In the genomic region with DNA sequence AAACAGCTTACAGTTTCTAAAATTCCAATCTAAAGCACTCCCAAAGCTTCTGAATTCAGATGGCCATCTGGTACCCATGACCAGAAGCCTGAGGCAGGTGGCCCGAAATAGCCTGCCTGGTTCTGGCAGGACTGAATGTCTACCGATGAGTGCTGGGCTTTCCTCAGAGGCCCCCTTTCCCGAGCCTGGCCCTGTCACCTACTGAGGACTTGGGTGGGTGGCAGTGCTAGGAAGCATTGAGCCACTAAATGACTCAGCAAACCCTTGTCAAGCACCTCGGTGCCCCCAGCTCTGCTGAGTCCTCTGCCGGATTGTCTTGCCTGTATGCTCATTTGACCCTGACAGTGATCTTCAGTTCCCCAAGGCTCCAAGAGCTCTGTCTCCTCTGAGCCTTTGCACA, we compare ENCODE assay signal across 23 cellular contexts. TPM values are rescaled to one million over a fixed set of nuclear protein-coding genes. Genes with fewer than 3 reads are reported as not detected.
DNase-seq lines count a peak whose midpoint lies in the region; ATAC-seq and TF ChIP-seq lines count a peak whose summit lies in the region.
"Had no signal": no experiment of that assay in that cellular context is flagged by ENCODE, and none has a peak within 500 bp of the region (broad histone marks: within the 10 kb centered on the region; RNA-seq: fewer than 3 reads in every experiment).

No MANE protein-coding gene starts in this region.

- 81% methylated on average over 5 of the region's 5 CpGs; no CpG with 5 or more reads in 1 of the 2 donors for WGBS in transverse colon (ENCODE audit: low coverage in 1 of 2), 2 donors

- no peaks in the 10 kb centered on the region for H3K36me3 Mint-ChIP-seq in activated CD8-positive, alpha-beta T cell treated with anti-CD3 and anti-CD28 coated beads for 36 hours (ENCODE audit: low read depth)
- H3K36me3 Mint-ChIP-seq in activated CD8-positive, alpha-beta T cell treated with anti-CD3 and anti-CD28 coated beads, Interleukin-2, amount 10 ng/mL, durations not matched to agents 7 days and 5 days (ENCODE audit: low read depth) = no peaks in the 10 kb centered on the region
- peaks cover 4% of the 10 kb centered on the region; the same call in 1 of the 2 replicates for H3K36me3 Mint-ChIP-seq in HFFc6 (ENCODE audit: low read depth)
- H3K36me3 Mint-ChIP-seq: IgD-negative memory B cell had no signal

- POLR2A ChIA-PET in activated CD8-positive, alpha-beta T cell treated with anti-CD3 and anti-CD28 coated beads for 36 hours (lab: Charles Lee) = interaction anchor here (1.0 kb wide), 1 partner anchor 10 kb away, joined by 3 read pairs; no protein-coding TSS in a partner anchor
- POLR2A ChIA-PET in activated CD8-positive, alpha-beta T cell treated with anti-CD3 and anti-CD28 coated beads, Interleukin-2, amount 10 ng/mL, durations not matched to agents 7 days and 5 days (lab: Charles Lee) = no interaction called here

- H3K36me3 ChIP-seq in OCI-LY1 (ENCODE audit: insufficient read depth, low read length) (no peaks in the 10 kb centered on the region), osteoblast (ENCODE audit: insufficient read depth, low read length) (no peaks in the 10 kb centered on the region), transverse colon (no peaks in the 10 kb centered on the region)
- H3K36me3 ChIP-seq: lower lobe of right lung, neural progenitor cell, uterus had no signal

- H3K9me3 ChIP-seq in OCI-LY1 (ENCODE audit: low read length) (no peaks in the 10 kb centered on the region), osteoblast (ENCODE audit: low read depth, low read length) (no peaks in the 10 kb centered on the region), transverse colon (no peaks in the 10 kb centered on the region)
- H3K9me3 ChIP-seq: lower lobe of right lung, uterus had no signal

- H3K9ac ChIP-seq in OCI-LY1 (ENCODE audit: low read length) = no peak overlapping the region
- H3K9ac ChIP-seq: neural progenitor cell had no signal

- TF ChIP-seq EP300 in transverse colon (IDR thresholded peaks at IDR 0.05; ENCODE audit: low read depth) = no peak

- H3K27ac Mint-ChIP-seq in activated CD8-positive, alpha-beta T cell treated with anti-CD3 and anti-CD28 coated beads for 36 hours = no peak overlapping the region
- H3K27ac Mint-ChIP-seq in activated CD8-positive, alpha-beta T cell treated with anti-CD3 and anti-CD28 coated beads, Interleukin-2, amount 10 ng/mL, durations not matched to agents 7 days and 5 days = no peak overlapping the region
- H3K27ac Mint-ChIP-seq in HFFc6 = no peak overlapping the region; the same call in 1 of the 2 replicates
- H3K27ac Mint-ChIP-seq: IgD-negative memory B cell had no signal

- ATAC-seq in activated CD8-positive, alpha-beta T cell treated with anti-CD3 and anti-CD28 coated beads for 36 hours = peak; percentile 89
- ATAC-seq in activated CD8-positive, alpha-beta T cell treated with anti-CD3 and anti-CD28 coated beads, Interleukin-2, amount 10 ng/mL, durations not matched to agents 7 days and 5 days = no peak
- no peak for ATAC-seq in HG03135 (IDR thresholded peaks at IDR 0.05; ENCODE audit: unreplicated experiment)
- ATAC-seq: lower lobe of right lung had no signal

- no peaks in the 10 kb centered on the region for H3K27me3 Mint-ChIP-seq in activated CD8-positive, alpha-beta T cell treated with anti-CD3 and anti-CD28 coated beads for 36 hours
- no peaks in the 10 kb centered on the region for H3K27me3 Mint-ChIP-seq in activated CD8-positive, alpha-beta T cell treated with anti-CD3 and anti-CD28 coated beads, Interleukin-2, amount 10 ng/mL, durations not matched to agents 7 days and 5 days (ENCODE audit: low read depth)
- H3K27me3 Mint-ChIP-seq in HFFc6 (ENCODE audit: insufficient read depth) = no peaks in the 10 kb centered on the region; the same call in 1 of the 2 replicates
- H3K27me3 Mint-ChIP-seq: IgD-negative memory B cell had no signal

- peaks cover 16% of the 10 kb centered on the region; the same call in 1 of the 2 replicates for H3K79me2 ChIP-seq in OCI-LY1 (ENCODE audit: insufficient read depth, low read length)
- peaks cover 95% of the 10 kb centered on the region for H3K79me2 ChIP-seq in osteoblast (ENCODE audit: insufficient read depth, low read length)

- H3K27ac ChIP-seq in OCI-LY1 (ENCODE audit: low read depth, low read length, poor library complexity, severe bottlenecking) = peak overlapping the region; percentile 6
- peak overlapping the region; percentile 12 for H3K27ac ChIP-seq in osteoblast (ENCODE audit: low read depth, low read length)
- no peak overlapping the region for H3K27ac ChIP-seq in transverse colon
- H3K27ac ChIP-seq: epithelial cell of prostate, lower lobe of right lung, neural progenitor cell, skin epidermis, uterus had no signal

- H2AFZ ChIP-seq in OCI-LY1 (ENCODE audit: low read length) = no peak overlapping the region
- no peak overlapping the region for H2AFZ ChIP-seq in osteoblast (ENCODE audit: low read length)
- H2AFZ ChIP-seq: neural progenitor cell had no signal

- intact Hi-C loops in activated CD8-positive, alpha-beta T cell treated with anti-CD3 and anti-CD28 coated beads for 36 hours (cut with micrococcal nuclease) = no loop called here
- intact Hi-C loops in transverse colon (cut with DNase I; ENCODE audit: low total_unique reads) = no loop called here

- no peak for TF ChIP-seq POLR2A in transverse colon (IDR thresholded peaks at IDR 0.05)

- H3K4me1 ChIP-seq in OCI-LY1 (ENCODE audit: insufficient read depth, low read length, severe bottlenecking) (peaks cover 65% of the 10 kb centered on the region), osteoblast (ENCODE audit: insufficient read depth, low read length) (no peaks in the 10 kb centered on the region), transverse colon (peaks cover 9 to 33% (median 26%) of the 10 kb centered on the region in 4 donors)
- H3K4me1 ChIP-seq: neural progenitor cell, uterus had no signal

- no peak overlapping the region for H3K4me3 Mint-ChIP-seq in activated CD8-positive, alpha-beta T cell treated with anti-CD3 and anti-CD28 coated beads for 36 hours
- no peak overlapping the region for H3K4me3 Mint-ChIP-seq in activated CD8-positive, alpha-beta T cell treated with anti-CD3 and anti-CD28 coated beads, Interleukin-2, amount 10 ng/mL, durations not matched to agents 7 days and 5 days
- H3K4me3 Mint-ChIP-seq in HFFc6 = no peak overlapping the region
- H3K4me3 Mint-ChIP-seq: IgD-negative memory B cell, neural progenitor cell had no signal

- H4K20me1 ChIP-seq in OCI-LY1 (ENCODE audit: insufficient read depth, low read length) = no peaks in the 10 kb centered on the region
- peaks cover 60% of the 10 kb centered on the region for H4K20me1 ChIP-seq in osteoblast (ENCODE audit: insufficient read depth, low read length)

- H3K4me3 ChIP-seq in OCI-LY1 (ENCODE audit: low read depth, low read length, poor library complexity, severe bottlenecking) = no peak overlapping the region
- no peak overlapping the region for H3K4me3 ChIP-seq in osteoblast (ENCODE audit: insufficient read depth, low read length)
- no peak overlapping the region for H3K4me3 ChIP-seq in transverse colon
- H3K4me3 ChIP-seq: lower lobe of right lung, neural progenitor cell, skin epidermis, uterus had no signal

- no peaks in the 10 kb centered on the region for H3K9me3 Mint-ChIP-seq in activated CD8-positive, alpha-beta T cell treated with anti-CD3 and anti-CD28 coated beads for 36 hours
- no peaks in the 10 kb centered on the region for H3K9me3 Mint-ChIP-seq in activated CD8-positive, alpha-beta T cell treated with anti-CD3 and anti-CD28 coated beads, Interleukin-2, amount 10 ng/mL, durations not matched to agents 7 days and 5 days (ENCODE audit: insufficient read depth)
- H3K9me3 Mint-ChIP-seq in HFFc6 = no peaks in the 10 kb centered on the region
- H3K9me3 Mint-ChIP-seq: IgD-negative memory B cell, neural progenitor cell had no signal

- CTCF ChIA-PET in activated CD8-positive, alpha-beta T cell treated with anti-CD3 and anti-CD28 coated beads for 36 hours (lab: Charles Lee) = interaction anchor here (1.0 to 2.3 kb wide), 2 partner anchors 16 to 18 kb away, joined by 4 to 8 read pairs; a partner anchor contains a TSS
- CTCF ChIA-PET in activated CD8-positive, alpha-beta T cell treated with anti-CD3 and anti-CD28 coated beads, Interleukin-2, amount 10 ng/mL, durations not matched to agents 7 days and 5 days (lab: Charles Lee) = interaction anchor here (0.7 kb wide), 1 partner anchor 14 kb away, joined by 4 read pairs; no protein-coding TSS in a partner anchor

- DNase-seq in activated CD8-positive, alpha-beta T cell treated with anti-CD3 and anti-CD28 coated beads for 36 hours = peak; percentile 63
- DNase-seq in activated CD8-positive, alpha-beta T cell treated with anti-CD3 and anti-CD28 coated beads, Interleukin-2, amount 10 ng/mL, durations not matched to agents 7 days and 5 days = no peak
- DNase-seq in Caki2 (ENCODE audit: low read depth) (peak; percentile 35), osteoblast (ENCODE audit: insufficient read length, low spot score, missing footprints) (peak; percentile 19), transverse colon (no peak), HFFc6 (no peak)
- DNase-seq: activated CD4-positive, CD25-positive, alpha-beta regulatory T cell treated with anti-CD3 and anti-CD28 coated beads, Interleukin-2, amount 50 U/mL, for 72 hours; activated naive CD4-positive, alpha-beta T cell; anterior cingulate cortex; foreskin melanocyte; hypothalamus; lower lobe of right lung; NCI-H2081 treated with DMSO at 0.1 percent for 48 hours; RPMI8226; stimulated activated CD4-positive, alpha-beta T cell treated with anti-CD3 and anti-CD28 coated beads, Interleukin-2, amount 100 ng/mL, for 48 hours; T-helper 9 cell; uterus had no signal

- no peaks in the 10 kb centered on the region for H3K9me2 ChIP-seq in OCI-LY1 (ENCODE audit: low read depth, low read length)

- peaks cover 38% of the 10 kb centered on the region for H3K4me1 Mint-ChIP-seq in activated CD8-positive, alpha-beta T cell treated with anti-CD3 and anti-CD28 coated beads for 36 hours (ENCODE audit: low read depth)
- H3K4me1 Mint-ChIP-seq in activated CD8-positive, alpha-beta T cell treated with anti-CD3 and anti-CD28 coated beads, Interleukin-2, amount 10 ng/mL, durations not matched to agents 7 days and 5 days (ENCODE audit: low read depth) = peaks cover 20% of the 10 kb centered on the region
- no peaks in the 10 kb centered on the region; the same call in 1 of the 2 replicates for H3K4me1 Mint-ChIP-seq in HFFc6 (ENCODE audit: low read depth)

- H3F3A ChIP-seq in OCI-LY1 (ENCODE audit: insufficient read depth, low read length) = no peaks in the 10 kb centered on the region

- H3K27me3 ChIP-seq in OCI-LY1 (ENCODE audit: insufficient read depth, low read length) = no peaks in the 10 kb centered on the region
- no peaks in the 10 kb centered on the region for H3K27me3 ChIP-seq in osteoblast (ENCODE audit: insufficient read depth, low read length)
- H3K27me3 ChIP-seq in transverse colon = no peaks in the 10 kb centered on the region
- H3K27me3 ChIP-seq: neural progenitor cell, uterus had no signal

- H3K4me2 ChIP-seq in OCI-LY1 (ENCODE audit: low read length) (no peak overlapping the region), osteoblast (ENCODE audit: insufficient read depth, low read length) (no peak overlapping the region)
- H3K4me2 ChIP-seq: neural progenitor cell had no signal

- no peak for TF ChIP-seq CTCF in activated CD8-positive, alpha-beta T cell treated with anti-CD3 and anti-CD28 coated beads for 36 hours (IDR thresholded peaks at IDR 0.05)
- TF ChIP-seq CTCF in OCI-LY1 (IDR thresholded peaks at IDR 0.05; ENCODE audit: low read length) (no peak), osteoblast (IDR thresholded peaks at IDR 0.05; ENCODE audit: extremely low read depth, low read depth, low read length) (no peak), transverse colon (IDR thresholded peaks at IDR 0.05) (no peak), HFFc6 (IDR thresholded peaks at IDR 0.05) (no peak)

- in situ Hi-C loops in Caki2 (cut with HindIII; ENCODE audit: low pct_unique_long_range_greater_than_20kb, low sequenced_read_pairs) (no loop called here), transverse colon (cut with MboI; ENCODE audit: low pct_ligation_motif_present in 1 of 4, low pct_unique_long_range_greater_than_20kb in 1 of 4, low sequenced_read_pairs in 3 of 4) (no loop called here)

RNA-seq across cellular contexts. Expression of a gene that starts 17.8 kb away (rescaled TPM):
- 10 to 100 TPM; 20.9 to 21.2 TPM for total RNA-seq in activated CD8-positive, alpha-beta T cell treated with anti-CD3 and anti-CD28 coated beads for 36 hours
- 10 to 100 TPM; 28.3 to 29.2 TPM for total RNA-seq in activated CD8-positive, alpha-beta T cell treated with anti-CD3 and anti-CD28 coated beads, Interleukin-2, amount 10 ng/mL, durations not matched to agents 7 days and 5 days
- 95.2 and 106 TPM in 2 replicates for total RNA-seq in Caki2 (2014; rRNA removed; shearing (Covaris generic); ENCODE audit: low replicate concordance)
- total RNA-seq in osteoblast (43.9 and 53.6 TPM in 2 replicates), transverse colon (10 to 100 TPM; 31.1 to 92.5 (median 45.2) TPM)
- 10 to 100 TPM; 20.4 to 27.4 (median 21.6) TPM for total RNA-seq in HFFc6 (2021; fragmentation: NEBNext Ultra II Directional; extraction: Animal tissue kit (Norgen Biotek cat#: 25700))

RNA-seq across cellular contexts. Expression of a gene that starts 31.8 kb away (rescaled TPM):
- 10 to 100 TPM; 44.1 to 46.8 TPM for total RNA-seq in activated CD8-positive, alpha-beta T cell treated with anti-CD3 and anti-CD28 coated beads for 36 hours
- total RNA-seq in activated CD8-positive, alpha-beta T cell treated with anti-CD3 and anti-CD28 coated beads, Interleukin-2, amount 10 ng/mL, durations not matched to agents 7 days and 5 days = 10 to 100 TPM; 30.2 to 31.7 TPM
- total RNA-seq in Caki2 (2014; rRNA removed; shearing (Covaris generic); ENCODE audit: low replicate concordance) = 79.7 and 108 TPM in 2 replicates
- total RNA-seq in osteoblast = 8.3 and 14.8 TPM in 2 replicates
- total RNA-seq in transverse colon = 10 to 100 TPM in 3 of 4 donors, 1 to 10 TPM in 1; 3.0 to 21.1 (median 15.9) TPM
- total RNA-seq in HFFc6 (2021; fragmentation: NEBNext Ultra II Directional; extraction: Animal tissue kit (Norgen Biotek cat#: 25700)) = 10 to 100 TPM; 34.3 to 43.4 (median 39.0) TPM

RNA-seq across cellular contexts. Expression of a gene that starts 34.5 kb away (rescaled TPM):
- 1 to 10 TPM; 5.0 to 6.3 TPM for total RNA-seq in activated CD8-positive, alpha-beta T cell treated with anti-CD3 and anti-CD28 coated beads for 36 hours
- 1 to 10 TPM; 6.2 to 6.3 TPM for total RNA-seq in activated CD8-positive, alpha-beta T cell treated with anti-CD3 and anti-CD28 coated beads, Interleukin-2, amount 10 ng/mL, durations not matched to agents 7 days and 5 days
- total RNA-seq in Caki2 (2014; rRNA removed; shearing (Covaris generic); ENCODE audit: low replicate concordance) = not detected in 2 replicates
- total RNA-seq in osteoblast (under 0.01 TPM in 1 of 2 replicates, not detected in the other), transverse colon (1 to 10 TPM in 3 of 4 donors, under 1 TPM in 1; 0.75 to 5.8 (median 3.5) TPM)
- under 1 TPM; 0.57 to 0.87 (median 0.65) TPM for total RNA-seq in HFFc6 (2021; fragmentation: NEBNext Ultra II Directional; extraction: Animal tissue kit (Norgen Biotek cat#: 25700))

RNA-seq across cellular contexts. Expression of a gene that starts 50.0 kb away (rescaled TPM):
- under 1 TPM; 0.07 to 0.16 TPM for total RNA-seq in activated CD8-positive, alpha-beta T cell treated with anti-CD3 and anti-CD28 coated beads for 36 hours
- total RNA-seq in activated CD8-positive, alpha-beta T cell treated with anti-CD3 and anti-CD28 coated beads, Interleukin-2, amount 10 ng/mL, durations not matched to agents 7 days and 5 days = under 1 TPM; 0.16 to 0.24 TPM
- total RNA-seq in Caki2 (2014; rRNA removed; shearing (Covaris generic); ENCODE audit: low replicate concordance) = not detected in 2 replicates
- total RNA-seq in osteoblast (0.29 TPM in 1 of 2 replicates, not detected in the other), transverse colon (1 to 10 TPM in 1 of 4 donors, under 1 TPM in 1, not detected in 2; 0.32 to 1.5 TPM)
- total RNA-seq in HFFc6 (2021; fragmentation: NEBNext Ultra II Directional; extraction: Animal tissue kit (Norgen Biotek cat#: 25700)) = under 1 TPM in 5 of 6 experiments, not detected in 1; 0.07 to 0.17 (median 0.07) TPM
- total RNA-seq: lower lobe of right lung had no signal

Comparison
In these comparisons a context has a peak if more than half of its experiments do, and no peak if none do; other contexts are left out.
1. DNase-seq: peak in activated CD8-positive, alpha-beta T cell treated with anti-CD3 and anti-CD28 coated beads for 36 hours (single experiment), Caki2 (single experiment) and osteoblast (single experiment); none in activated CD8-positive, alpha-beta T cell treated with anti-CD3 and anti-CD28 coated beads, Interleukin-2, amount 10 ng/mL, durations not matched to agents 7 days and 5 days (single experiment), transverse colon (single experiment) and HFFc6 (single experiment).
2. H3K27ac ChIP-seq: peak in OCI-LY1 (single experiment) and osteoblast (single experiment); none in transverse colon (0 of 4).